19 cellular contexts compared by ENCODE assay signal in genomic region chr19:2727640-2727944, GRCh38. TPM values are rescaled to one million over a fixed set of nuclear protein-coding genes. Genes with fewer than 3 reads are reported as not detected.
DNase-seq lines count a peak whose midpoint lies in the region; ATAC-seq, FAIRE-seq and TF ChIP-seq lines count a peak whose summit lies in the region.
"Had no signal": no experiment of that assay in that cellular context is flagged by ENCODE, and none has a peak within 500 bp of the region (broad histone marks: within the 10 kb centered on the region; RNA-seq: fewer than 3 reads in every experiment).

No MANE protein-coding gene starts in this region.

- CTCF ChIA-PET in HepG2 (lab: Yijun Ruan, JAX; ENCODE audit: low intra/inter-chr PET ratio, low total read pairs), result no interaction called here

- peaks cover 14 to 43% of the 10 kb centered on the region in 2 experiments for H3K27me3 ChIP-seq in HepG2 (ENCODE audit: control insufficient read depth in 1 of 2, insufficient read depth in 2 of 2, low read length in 2 of 2)
- H3K27me3 ChIP-seq in right lobe of liver, result no peaks in the 10 kb centered on the region
- peaks cover under 1% of the 10 kb centered on the region for H3K27me3 ChIP-seq in RWPE2 (ENCODE audit: insufficient read depth, poor library complexity, severe bottlenecking)
- peaks cover under 1% of the 10 kb centered on the region; the same call in 1 of the 2 replicates for H3K27me3 ChIP-seq in H7 (ENCODE audit: control insufficient read depth, insufficient read depth, low read length)

- TF ChIP-seq POLR2A in HepG2 (IDR thresholded peaks at IDR 0.05; ENCODE audit: insufficient read depth in 1 of 2, low read depth in 2 of 2, low read length in 2 of 2) (no peak), right lobe of liver (IDR thresholded peaks at IDR 0.05) (no peak)

- TF ChIP-seq EP300 in HepG2 (IDR thresholded peaks at IDR 0.05; ENCODE audit: low read depth in 2 of 2, low read length in 2 of 2), result no peak
- TF ChIP-seq EP300 in HepG2 (CRISPR knock-in tag; IDR thresholded peaks at IDR 0.05; ENCODE audit: borderline replicate concordance), result no peak

- no peak for TF ChIP-seq RAD21 in HepG2 (CRISPR knock-in tag; IDR thresholded peaks at IDR 0.05)

- no peaks in the 10 kb centered on the region for H3K9me3 ChIP-seq in HepG2 (ENCODE audit: low read length)
- no peaks in the 10 kb centered on the region for H3K9me3 ChIP-seq in right lobe of liver
- no peaks in the 10 kb centered on the region for H3K9me3 ChIP-seq in RWPE2 (ENCODE audit: severe bottlenecking)
- H3K9me3 ChIP-seq: HAP-1, mucosa of descending colon, SJSA1 had no signal

- H3K4me2 ChIP-seq in HepG2 (ENCODE audit: low read depth, low read length), result peak overlapping the region; percentile 52
- H3K4me2 ChIP-seq: KMS-11 had no signal

- no peaks in the 10 kb centered on the region for H3K79me2 ChIP-seq in HepG2 (ENCODE audit: insufficient read depth, low read length)

- H3K36me3 ChIP-seq in HepG2 (replicated peaks in 1 of 2; ENCODE audit: control insufficient read depth in 1 of 2, insufficient read depth in 2 of 2, low read length in 2 of 2), result 0 out of 5 replicates have a peak, but pooled peaks cover 0 to 3% of the 10 kb centered on the region in 2 experiments
- H3K36me3 ChIP-seq in right lobe of liver, result no peaks in the 10 kb centered on the region
- H3K36me3 ChIP-seq in RWPE2 (ENCODE audit: low read depth), result no peaks in the 10 kb centered on the region
- H3K36me3 ChIP-seq in H7 (replicated peaks; ENCODE audit: control insufficient read depth, insufficient read depth, low read length), result no peaks in the 10 kb centered on the region
- H3K36me3 ChIP-seq: HAP-1 had no signal

- POLR2A ChIA-PET in HepG2 (lab: Yijun Ruan, JAX), result interaction anchor here (1.2 kb wide), 1 partner anchor 15 kb away, joined by 3 read pairs; no protein-coding TSS in a partner anchor

- no peak overlapping the region for H2AFZ ChIP-seq in HepG2 (ENCODE audit: low read length)

- BruUV-seq in HepG2 (replicated peaks; lab: Mats Ljungman, UMichigan), result no TSS peak

- H3K4me3 ChIP-seq in HepG2 (replicated peaks in 1 of 3; ENCODE audit: insufficient read depth in 1 of 3, low read depth in 2 of 3, low read length in 3 of 3), result peak overlapping the region in 1 of 3 experiments; percentile 33; a peak in 2 of 6 replicates
- H3K4me3 ChIP-seq in right lobe of liver, result no peak overlapping the region
- H3K4me3 ChIP-seq in RWPE2 (ENCODE audit: severe bottlenecking), result no peak overlapping the region
- no peak overlapping the region for H3K4me3 ChIP-seq in H7 (ENCODE audit: insufficient read depth, low read depth, low read length)
- H3K4me3 ChIP-seq: HAP-1, mucosa of descending colon, SJSA1 had no signal

- no peak overlapping the region for H3K27ac ChIP-seq in HepG2 (ENCODE audit: extremely low read length, insufficient read depth, low read length)
- H3K27ac ChIP-seq in right lobe of liver, result no peak overlapping the region
- H3K27ac ChIP-seq in RWPE2 (ENCODE audit: poor library complexity, severe bottlenecking), result no peak overlapping the region
- H3K27ac ChIP-seq: KMS-11, SJSA1 had no signal

- peak; percentile 51 for ATAC-seq in HepG2
- ATAC-seq in right lobe of liver, result no peak
- ATAC-seq in RWPE2 (ENCODE audit: low read depth), result peak; percentile 75
- ATAC-seq: sciatic nerve had no signal

- no peak for TF ChIP-seq CTCF in HepG2 (CRISPR knock-in tag; IDR thresholded peaks at IDR 0.05)
- TF ChIP-seq CTCF in right lobe of liver (IDR thresholded peaks at IDR 0.05), result no peak
- TF ChIP-seq CTCF in RWPE2 (IDR thresholded peaks at IDR 0.05; ENCODE audit: poor library complexity, severe bottlenecking), result no peak

- intact Hi-C loops in HepG2 (cut with micrococcal nuclease; ENCODE audit: unreplicated experiment), result no loop called here
- intact Hi-C loops in right lobe of liver (cut with DNase I), result no loop called here

- WGBS in HepG2 (ENCODE audit: low lambda C conversion rate), result 5% methylated on average over 4 of the region's 16 CpGs
- no CpG with 5 or more reads among the region's 16 CpGs for WGBS in right lobe of liver (ENCODE audit: insufficient coverage, low coverage, low lambda C conversion rate, missing lambda C conversion rate)

- no peak for FAIRE-seq in HepG2 (lab: Jason Lieb, UNC)

- no peaks in the 10 kb centered on the region for H4K20me1 ChIP-seq in HepG2 (ENCODE audit: insufficient read depth, low read length)

- H3K9ac ChIP-seq in HepG2 (ENCODE audit: insufficient read depth, low read depth, low read length), result no peak overlapping the region
- H3K9ac ChIP-seq: KMS-11 had no signal

- H3K4me1 ChIP-seq in HepG2 (ENCODE audit: insufficient read depth, low read length), result peaks cover 20% of the 10 kb centered on the region
- no peaks in the 10 kb centered on the region for H3K4me1 ChIP-seq in right lobe of liver
- H3K4me1 ChIP-seq in RWPE2 (ENCODE audit: insufficient read depth, poor library complexity, severe bottlenecking), result no peaks in the 10 kb centered on the region
- H3K4me1 ChIP-seq: HAP-1 had no signal

- DNase-seq in HepG2 (ENCODE audit: low spot score) (no peak), right lobe of liver (no peak), RWPE2 (ENCODE audit: low spot score) (no peak), NCI-H446 (lab: John Stamatoyannopoulos, UW) (no peak), H7 (no peak), SKM-1 treated with dmso at 0.1 percent for 144 hours (lab: John Stamatoyannopoulos, UW; ENCODE audit: unreplicated experiment) (no peak)
- DNase-seq: activated CD4-positive, alpha-beta T cell treated with anti-CD3 and anti-CD28 coated beads for 4 hours; activated CD8-positive, alpha-beta memory T cell treated with anti-CD3 and anti-CD28 coated beads, Interleukin-2, amount 50 U/mL, for 4 hours; activated gamma-delta T cell treated with Interleukin-2 at 50 U/mL for 16 hours; amygdala; endodermal cell; mucosa of descending colon; NCI-H345; nucleus accumbens; T-helper 9 cell had no signal

- in situ Hi-C loops in HepG2 (cut with HindIII; ENCODE audit: extremely low pct_ligation_motif_present, low pct_unique_long_range_greater_than_20kb), result no loop called here

RNA-seq across cellular contexts. Expression of gene DIRAS1, which starts 6.4 kb away (rescaled TPM):
- 0.97 and 1.2 TPM in 2 replicates for total RNA-seq in HepG2 (2016; rRNA removed; fragmentation: Illumina TruSeq; extraction: Trizol)
- total RNA-seq in HepG2 (2016; cell fraction: cytosol; rRNA removed; fragmentation: Illumina TruSeq; extraction: Trizol; ENCODE audit: low read depth), result 0.61 and 0.62 TPM in 2 replicates
- total RNA-seq in HepG2 (2016; cell fraction: insoluble cytoplasmic fraction; rRNA removed; fragmentation: Illumina TruSeq; extraction: Trizol), result 1.0 and 1.1 TPM in 2 replicates
- total RNA-seq in HepG2 (2016; cell fraction: membrane; rRNA removed; fragmentation: Illumina TruSeq; extraction: Trizol), result 1.3 and 1.6 TPM in 2 replicates
- 0.56 and 0.94 TPM in 2 replicates for total RNA-seq in HepG2 (2016; cell fraction: nucleus; rRNA removed; fragmentation: Illumina TruSeq; extraction: Trizol)
- 1.8 and 2.9 TPM in 2 replicates for polyA plus RNA-seq in HepG2 (2011; rRNA removed)
- polyA plus RNA-seq in HepG2 (2011; cell fraction: cytosol; rRNA removed), result 1.7 and 2.2 TPM in 2 replicates
- 2.6 and 3.2 TPM in 2 replicates for polyA plus RNA-seq in HepG2 (2011; cell fraction: nucleus; rRNA removed)
- 1.3 and 1.7 TPM in 2 replicates for polyA plus RNA-seq in HepG2 (2012)
- polyA plus RNA-seq in HepG2 (2016; cell fraction: cytosol; fragmentation: Illumina TruSeq; extraction: Trizol; ENCODE audit: low read depth), result 0.97 and 1.5 TPM in 2 replicates
- polyA plus RNA-seq in HepG2 (2016; cell fraction: insoluble cytoplasmic fraction; fragmentation: Illumina TruSeq; extraction: Trizol; ENCODE audit: low read depth), result 1.7 and 2.5 TPM in 2 replicates
- polyA plus RNA-seq in HepG2 (2016; cell fraction: membrane; fragmentation: Illumina TruSeq; extraction: Trizol; ENCODE audit: low read depth), result 1.8 and 1.9 TPM in 2 replicates
- 1.9 and 2.0 TPM in 2 replicates for polyA plus RNA-seq in HepG2 (2016; cell fraction: nucleus; fragmentation: Illumina TruSeq; extraction: Trizol; ENCODE audit: insufficient read depth, low read depth)
- polyA minus RNA-seq in HepG2 (2011; rRNA and poly(A)+ RNA removed; ENCODE audit: low replicate concordance), result 0.35 and 2.3 TPM in 2 replicates
- 1.7 and 1.8 TPM in 2 replicates for polyA minus RNA-seq in HepG2 (2011; cell fraction: cytosol; rRNA and poly(A)+ RNA removed)
- polyA minus RNA-seq in HepG2 (2011; cell fraction: nucleus; rRNA and poly(A)+ RNA removed), result 0.64 and 0.75 TPM in 2 replicates
- total RNA-seq in right lobe of liver, result 1 to 10 TPM in 1 of 6 experiments, under 1 TPM in 1, not detected in 4; 0.19 to 1.6 TPM
- total RNA-seq in H7 (2014; rRNA removed; shearing (Covaris generic)), result 8.2 and 12.2 TPM in 2 replicates
- total RNA-seq: SJSA1 had no signal

RNA-seq across cellular contexts. Expression of gene SLC39A3, which starts 12.2 kb away (rescaled TPM):
- total RNA-seq in HepG2 (2016; rRNA removed; fragmentation: Illumina TruSeq; extraction: Trizol) (25.0 and 41.6 TPM in 2 replicates), right lobe of liver (10 to 100 TPM; 13.5 to 29.5 (median 19.6) TPM)
- 28.6 and 43.2 TPM in 2 replicates for total RNA-seq in HepG2 (2016; cell fraction: cytosol; rRNA removed; fragmentation: Illumina TruSeq; extraction: Trizol; ENCODE audit: low read depth)
- 19.6 and 44.5 TPM in 2 replicates for total RNA-seq in HepG2 (2016; cell fraction: insoluble cytoplasmic fraction; rRNA removed; fragmentation: Illumina TruSeq; extraction: Trizol)
- total RNA-seq in HepG2 (2016; cell fraction: membrane; rRNA removed; fragmentation: Illumina TruSeq; extraction: Trizol), result 45.1 and 60.0 TPM in 2 replicates
- total RNA-seq in HepG2 (2016; cell fraction: nucleus; rRNA removed; fragmentation: Illumina TruSeq; extraction: Trizol), result 30.3 and 32.7 TPM in 2 replicates
- 33.6 and 34.2 TPM in 2 replicates for polyA plus RNA-seq in HepG2 (2011; rRNA removed)
- polyA plus RNA-seq in HepG2 (2011; cell fraction: cytosol; rRNA removed), result 39.9 and 48.2 TPM in 2 replicates
- 22.1 and 24.0 TPM in 2 replicates for polyA plus RNA-seq in HepG2 (2011; cell fraction: nucleus; rRNA removed)
- 18.4 and 30.9 TPM in 2 replicates for polyA plus RNA-seq in HepG2 (2012)
- 41.4 and 52.9 TPM in 2 replicates for polyA plus RNA-seq in HepG2 (2016; cell fraction: cytosol; fragmentation: Illumina TruSeq; extraction: Trizol; ENCODE audit: low read depth)
- polyA plus RNA-seq in HepG2 (2016; cell fraction: insoluble cytoplasmic fraction; fragmentation: Illumina TruSeq; extraction: Trizol; ENCODE audit: low read depth), result 27.9 and 37.1 TPM in 2 replicates
- 50.5 and 57.8 TPM in 2 replicates for polyA plus RNA-seq in HepG2 (2016; cell fraction: membrane; fragmentation: Illumina TruSeq; extraction: Trizol; ENCODE audit: low read depth)
- polyA plus RNA-seq in HepG2 (2016; cell fraction: nucleus; fragmentation: Illumina TruSeq; extraction: Trizol; ENCODE audit: insufficient read depth, low read depth), result 65.1 and 70.7 TPM in 2 replicates
- 38.4 and 71.1 TPM in 2 replicates for polyA minus RNA-seq in HepG2 (2011; rRNA and poly(A)+ RNA removed; ENCODE audit: low replicate concordance)
- polyA minus RNA-seq in HepG2 (2011; cell fraction: cytosol; rRNA and poly(A)+ RNA removed), result 13.8 and 15.1 TPM in 2 replicates
- 8.5 and 9.3 TPM in 2 replicates for polyA minus RNA-seq in HepG2 (2011; cell fraction: nucleus; rRNA and poly(A)+ RNA removed)
- 42.5 and 45.8 TPM in 2 replicates for total RNA-seq in H7 (2014; rRNA removed; shearing (Covaris generic))

RNA-seq across cellular contexts. Expression of gene GNG7, which starts 25.1 kb away (rescaled TPM):
- total RNA-seq in HepG2 (2016; rRNA removed; fragmentation: Illumina TruSeq; extraction: Trizol) (1.4 and 1.7 TPM in 2 replicates), right lobe of liver (1 to 10 TPM; 1.3 to 3.7 (median 2.3) TPM)
- 1.3 and 2.3 TPM in 2 replicates for total RNA-seq in HepG2 (2016; cell fraction: cytosol; rRNA removed; fragmentation: Illumina TruSeq; extraction: Trizol; ENCODE audit: low read depth)
- total RNA-seq in HepG2 (2016; cell fraction: insoluble cytoplasmic fraction; rRNA removed; fragmentation: Illumina TruSeq; extraction: Trizol), result 1.3 and 1.7 TPM in 2 replicates
- 2.6 and 3.1 TPM in 2 replicates for total RNA-seq in HepG2 (2016; cell fraction: membrane; rRNA removed; fragmentation: Illumina TruSeq; extraction: Trizol)
- 1.5 TPM in 2 replicates for total RNA-seq in HepG2 (2016; cell fraction: nucleus; rRNA removed; fragmentation: Illumina TruSeq; extraction: Trizol)
- 3.3 and 3.9 TPM in 2 replicates for polyA plus RNA-seq in HepG2 (2011; rRNA removed)
- polyA plus RNA-seq in HepG2 (2011; cell fraction: cytosol; rRNA removed), result 3.1 and 3.7 TPM in 2 replicates
- 6.7 and 7.8 TPM in 2 replicates for polyA plus RNA-seq in HepG2 (2011; cell fraction: nucleus; rRNA removed)
- 2.6 and 4.5 TPM in 2 replicates for polyA plus RNA-seq in HepG2 (2012)
- 7.6 and 10.4 TPM in 2 replicates for polyA plus RNA-seq in HepG2 (2016; cell fraction: cytosol; fragmentation: Illumina TruSeq; extraction: Trizol; ENCODE audit: low read depth)
- 3.9 and 5.5 TPM in 2 replicates for polyA plus RNA-seq in HepG2 (2016; cell fraction: insoluble cytoplasmic fraction; fragmentation: Illumina TruSeq; extraction: Trizol; ENCODE audit: low read depth)
- 6.5 and 9.8 TPM in 2 replicates for polyA plus RNA-seq in HepG2 (2016; cell fraction: membrane; fragmentation: Illumina TruSeq; extraction: Trizol; ENCODE audit: low read depth)
- 7.6 and 8.6 TPM in 2 replicates for polyA plus RNA-seq in HepG2 (2016; cell fraction: nucleus; fragmentation: Illumina TruSeq; extraction: Trizol; ENCODE audit: insufficient read depth, low read depth)
- 1.2 TPM in 1 of 2 replicates, not detected in the other for polyA minus RNA-seq in HepG2 (2011; rRNA and poly(A)+ RNA removed; ENCODE audit: low replicate concordance)
- 1.2 and 1.7 TPM in 2 replicates for polyA minus RNA-seq in HepG2 (2011; cell fraction: cytosol; rRNA and poly(A)+ RNA removed)
- 1.1 and 1.2 TPM in 2 replicates for polyA minus RNA-seq in HepG2 (2011; cell fraction: nucleus; rRNA and poly(A)+ RNA removed)
- total RNA-seq in H7 (2014; rRNA removed; shearing (Covaris generic)), result 1.1 and 1.5 TPM in 2 replicates

RNA-seq across cellular contexts. Expression of gene SGTA, which starts 55.5 kb away (rescaled TPM):
- total RNA-seq in HepG2 (2016; rRNA removed; fragmentation: Illumina TruSeq; extraction: Trizol) (47.4 and 47.5 TPM in 2 replicates), right lobe of liver (10 to 100 TPM; 21.5 to 41.7 (median 23.7) TPM)
- total RNA-seq in HepG2 (2016; cell fraction: cytosol; rRNA removed; fragmentation: Illumina TruSeq; extraction: Trizol; ENCODE audit: low read depth), result 15.4 and 15.7 TPM in 2 replicates
- 38.4 and 51.3 TPM in 2 replicates for total RNA-seq in HepG2 (2016; cell fraction: insoluble cytoplasmic fraction; rRNA removed; fragmentation: Illumina TruSeq; extraction: Trizol)
- total RNA-seq in HepG2 (2016; cell fraction: membrane; rRNA removed; fragmentation: Illumina TruSeq; extraction: Trizol), result 36.5 and 39.1 TPM in 2 replicates
- 22.7 and 29.7 TPM in 2 replicates for total RNA-seq in HepG2 (2016; cell fraction: nucleus; rRNA removed; fragmentation: Illumina TruSeq; extraction: Trizol)
- 43.0 and 43.9 TPM in 2 replicates for polyA plus RNA-seq in HepG2 (2011; rRNA removed)
- polyA plus RNA-seq in HepG2 (2011; cell fraction: cytosol; rRNA removed), result 36.5 and 53.7 TPM in 2 replicates
- 91.7 and 100.0 TPM in 2 replicates for polyA plus RNA-seq in HepG2 (2011; cell fraction: nucleus; rRNA removed)
- 31.5 and 46.4 TPM in 2 replicates for polyA plus RNA-seq in HepG2 (2012)
- 19.4 and 21.9 TPM in 2 replicates for polyA plus RNA-seq in HepG2 (2016; cell fraction: cytosol; fragmentation: Illumina TruSeq; extraction: Trizol; ENCODE audit: low read depth)
- 59.1 and 69.1 TPM in 2 replicates for polyA plus RNA-seq in HepG2 (2016; cell fraction: insoluble cytoplasmic fraction; fragmentation: Illumina TruSeq; extraction: Trizol; ENCODE audit: low read depth)
- 43.4 and 44.2 TPM in 2 replicates for polyA plus RNA-seq in HepG2 (2016; cell fraction: membrane; fragmentation: Illumina TruSeq; extraction: Trizol; ENCODE audit: low read depth)
- 75.8 and 78.8 TPM in 2 replicates for polyA plus RNA-seq in HepG2 (2016; cell fraction: nucleus; fragmentation: Illumina TruSeq; extraction: Trizol; ENCODE audit: insufficient read depth, low read depth)
- 33.4 and 37.8 TPM in 2 replicates for polyA minus RNA-seq in HepG2 (2011; rRNA and poly(A)+ RNA removed; ENCODE audit: low replicate concordance)
- polyA minus RNA-seq in HepG2 (2011; cell fraction: cytosol; rRNA and poly(A)+ RNA removed), result 21.6 and 25.4 TPM in 2 replicates
- 12.1 and 13.1 TPM in 2 replicates for polyA minus RNA-seq in HepG2 (2011; cell fraction: nucleus; rRNA and poly(A)+ RNA removed)
- total RNA-seq in H7 (2014; rRNA removed; shearing (Covaris generic)), result 97.4 and 103 TPM in 2 replicates

RNA-seq across cellular contexts. Expression of gene THOP1, which starts 57.7 kb away (rescaled TPM):
- 98.1 and 116 TPM in 2 replicates for total RNA-seq in HepG2 (2016; rRNA removed; fragmentation: Illumina TruSeq; extraction: Trizol)
- total RNA-seq in HepG2 (2016; cell fraction: cytosol; rRNA removed; fragmentation: Illumina TruSeq; extraction: Trizol; ENCODE audit: low read depth), result 12.3 and 13.1 TPM in 2 replicates
- 83.9 and 120 TPM in 2 replicates for total RNA-seq in HepG2 (2016; cell fraction: insoluble cytoplasmic fraction; rRNA removed; fragmentation: Illumina TruSeq; extraction: Trizol)
- 35.7 and 37.5 TPM in 2 replicates for total RNA-seq in HepG2 (2016; cell fraction: membrane; rRNA removed; fragmentation: Illumina TruSeq; extraction: Trizol)
- total RNA-seq in HepG2 (2016; cell fraction: nucleus; rRNA removed; fragmentation: Illumina TruSeq; extraction: Trizol), result 71.2 and 83.7 TPM in 2 replicates
- 74.4 and 81.4 TPM in 2 replicates for polyA plus RNA-seq in HepG2 (2011; rRNA removed)
- polyA plus RNA-seq in HepG2 (2011; cell fraction: cytosol; rRNA removed), result 50.2 and 88.6 TPM in 2 replicates
- polyA plus RNA-seq in HepG2 (2011; cell fraction: nucleus; rRNA removed), result 183 and 242 TPM in 2 replicates
- polyA plus RNA-seq in HepG2 (2012), result 41.9 and 45.1 TPM in 2 replicates
- polyA plus RNA-seq in HepG2 (2016; cell fraction: cytosol; fragmentation: Illumina TruSeq; extraction: Trizol; ENCODE audit: low read depth), result 9.6 TPM in 2 replicates
- polyA plus RNA-seq in HepG2 (2016; cell fraction: insoluble cytoplasmic fraction; fragmentation: Illumina TruSeq; extraction: Trizol; ENCODE audit: low read depth), result 69.9 and 92.7 TPM in 2 replicates
- 20.1 and 20.4 TPM in 2 replicates for polyA plus RNA-seq in HepG2 (2016; cell fraction: membrane; fragmentation: Illumina TruSeq; extraction: Trizol; ENCODE audit: low read depth)
- polyA plus RNA-seq in HepG2 (2016; cell fraction: nucleus; fragmentation: Illumina TruSeq; extraction: Trizol; ENCODE audit: insufficient read depth, low read depth), result 159 and 175 TPM in 2 replicates
- 118 and 211 TPM in 2 replicates for polyA minus RNA-seq in HepG2 (2011; rRNA and poly(A)+ RNA removed; ENCODE audit: low replicate concordance)
- polyA minus RNA-seq in HepG2 (2011; cell fraction: cytosol; rRNA and poly(A)+ RNA removed), result 39.9 and 51.4 TPM in 2 replicates
- 26.3 and 32.6 TPM in 2 replicates for polyA minus RNA-seq in HepG2 (2011; cell fraction: nucleus; rRNA and poly(A)+ RNA removed)
- total RNA-seq in right lobe of liver, result 10 to 100 TPM; 25.5 to 61.8 (median 33.0) TPM
- total RNA-seq in H7 (2014; rRNA removed; shearing (Covaris generic)), result 206 and 287 TPM in 2 replicates

Comparison
In these comparisons a context has a peak if more than half of its experiments do, and no peak if none do; other contexts are left out.
1. ATAC-seq: peak in HepG2 (single experiment) and RWPE2 (single experiment); none in right lobe of liver (0 of 4).